In the genomic region with DNA sequence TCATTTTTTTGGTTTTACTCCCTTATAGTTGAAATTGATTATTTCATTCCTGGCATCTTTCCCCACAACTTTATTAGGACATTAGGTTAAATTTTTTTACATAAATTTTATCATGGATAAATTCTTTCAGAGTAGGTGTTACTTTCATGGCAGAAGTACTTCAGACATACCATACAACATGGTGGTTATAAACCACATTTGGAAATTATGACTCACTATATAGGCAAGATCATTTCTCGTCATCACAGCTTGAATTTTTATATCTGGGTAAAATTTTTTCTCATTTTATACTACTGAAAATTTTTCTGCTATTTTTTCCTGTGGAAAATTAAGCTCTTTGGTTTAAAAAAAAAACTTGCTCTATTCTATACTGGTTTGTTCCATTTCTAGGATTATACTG, we compare ENCODE assay signal across 13 cellular contexts.
"Had no signal": no experiment of that assay in that cellular context is flagged by ENCODE, and none has a peak within 500 bp of the region (broad histone marks: within the 10 kb centered on the region; RNA-seq: fewer than 3 reads in every experiment).

No MANE protein-coding gene starts in this region.

- H3K36me3 Mint-ChIP-seq: memory B cell; naive thymus-derived CD4-positive, alpha-beta T cell; neural progenitor cell had no signal

- H3K4me1 Mint-ChIP-seq: memory B cell had no signal

- H3K27me3 Mint-ChIP-seq: memory B cell; naive thymus-derived CD4-positive, alpha-beta T cell had no signal

- DNase-seq: activated effector memory CD4-positive, alpha-beta T cell treated with anti-CD3 and anti-CD28 coated beads, Interleukin-2, amount 50 U/mL, for 16 hours; adrenal gland; cerebellar nuclear complex; cortex of kidney; effector CD4-positive, alpha-beta T cell; esophagus squamous epithelium; left ventricle myocardium superior; naive thymus-derived CD4-positive, alpha-beta T cell; stimulated activated CD4-positive, alpha-beta T cell treated with anti-CD3 and anti-CD28 coated beads, Interleukin-2, amount 100 ng/mL, for 24 hours; upper lobe of left lung had no signal

- H3K4me3 Mint-ChIP-seq: memory B cell; naive thymus-derived CD4-positive, alpha-beta T cell; neural progenitor cell; T-helper 1 cell treated with Interleukin-12 subunit alpha and Interleukin-12 subunit beta and Interleukin-4 antibody, amounts not matched to agents 30 μg/mL and 1 μg/mL, for 36 hours had no signal

- H3K9me3 Mint-ChIP-seq: memory B cell had no signal

- ATAC-seq: left ventricle myocardium superior; naive thymus-derived CD4-positive, alpha-beta T cell had no signal

- H3K27ac Mint-ChIP-seq: memory B cell; neural progenitor cell; T-helper 1 cell treated with Interleukin-12 subunit alpha and Interleukin-12 subunit beta and Interleukin-4 antibody, amounts not matched to agents 30 μg/mL and 1 μg/mL, for 36 hours had no signal
